ENCODE assay signal across 18 cellular contexts in the genomic region with DNA sequence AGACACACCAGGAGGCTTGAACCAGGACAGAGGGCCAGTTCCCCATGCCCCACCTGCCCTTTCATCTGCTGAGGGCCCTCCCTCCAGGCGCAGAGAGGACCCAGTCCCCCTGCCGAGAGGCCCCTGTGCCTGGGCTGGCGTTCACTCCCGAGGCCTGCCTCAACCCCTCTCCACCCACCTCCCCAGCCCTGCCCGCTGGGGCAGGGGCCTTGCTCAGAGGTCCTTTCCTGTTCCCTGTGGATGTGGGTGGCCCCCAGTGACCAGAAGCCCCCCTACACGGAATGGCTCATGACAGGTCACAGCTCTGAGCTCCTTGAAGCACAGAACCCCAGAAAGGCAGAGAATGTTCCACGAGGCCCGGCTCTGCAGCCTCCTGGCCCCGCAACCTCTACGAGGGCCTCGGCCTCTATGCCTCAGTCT. TPM values are rescaled to one million over a fixed set of nuclear protein-coding genes. Genes with fewer than 3 reads are reported as not detected.
DNase-seq lines count a peak whose midpoint lies in the region; ATAC-seq and TF ChIP-seq lines count a peak whose summit lies in the region.
"Had no signal": no experiment of that assay in that cellular context is flagged by ENCODE, and none has a peak within 500 bp of the region (broad histone marks: within the 10 kb centered on the region; RNA-seq: fewer than 3 reads in every experiment).

No MANE protein-coding gene starts in this region.

- peak overlapping the region; percentile 87 to 96 (median 92) for H3K4me3 Mint-ChIP-seq in CD4-positive, CD25-positive, alpha-beta regulatory T cell
- H3K4me3 Mint-ChIP-seq in activated T-cell treated with anti-CD3 and anti-CD28 coated beads, Interleukin-2, amount 50 U/mL, for 4 hours: peak overlapping the region; percentile 73
- H3K4me3 Mint-ChIP-seq in memory B cell: peak overlapping the region; percentile 81
- H3K4me3 Mint-ChIP-seq: WTC11 had no signal

- H3K27me3 Mint-ChIP-seq in CD4-positive, CD25-positive, alpha-beta regulatory T cell: no peaks in the 10 kb centered on the region
- no peaks in the 10 kb centered on the region for H3K27me3 Mint-ChIP-seq in activated T-cell treated with anti-CD3 and anti-CD28 coated beads, Interleukin-2, amount 50 U/mL, for 4 hours (ENCODE audit: low read depth)
- H3K27me3 Mint-ChIP-seq in memory B cell: no peaks in the 10 kb centered on the region

- H3K9me3 ChIP-seq in CD4-positive, CD25-positive, alpha-beta regulatory T cell (ENCODE audit: control insufficient read depth in 2 of 2, low read length in 2 of 2): no peaks in the 10 kb centered on the region
- H3K9me3 ChIP-seq: adrenal gland had no signal

- H3K36me3 Mint-ChIP-seq in CD4-positive, CD25-positive, alpha-beta regulatory T cell: peaks cover 22% of the 10 kb centered on the region
- H3K36me3 Mint-ChIP-seq in activated T-cell treated with anti-CD3 and anti-CD28 coated beads, Interleukin-2, amount 50 U/mL, for 4 hours (ENCODE audit: insufficient read depth): peaks cover 17% of the 10 kb centered on the region
- peaks cover 27% of the 10 kb centered on the region for H3K36me3 Mint-ChIP-seq in memory B cell

- no peak for DNase-seq in CD4-positive, CD25-positive, alpha-beta regulatory T cell
- no peak for DNase-seq in activated T-cell treated with anti-CD3 and anti-CD28 coated beads, Interleukin-2, amount 50 U/mL, for 4 hours
- DNase-seq in memory B cell (ENCODE audit: low spot score in 2 of 2) (no peak), NCI-H2171 treated with DMSO at 0.1 percent for 48 hours (lab: John Stamatoyannopoulos, UW) (no peak), NCI-H2196 (lab: John Stamatoyannopoulos, UW; ENCODE audit: unreplicated experiment) (no peak)
- DNase-seq in effector CD4-positive, alpha-beta T cell: no peak
- DNase-seq: adrenal gland; dermis blood vessel endothelial cell; NCI-H1048; NCI-H510A treated with DMSO at 0.1 percent for 48 hours; SHP77 treated with DMSO at 0.1 percent for 48 hours; stimulated activated CD4-positive, alpha-beta T cell treated with anti-CD3 and anti-CD28 coated beads, Interleukin-2, amount 100 ng/mL, for 48 hours had no signal

- peaks cover 73% of the 10 kb centered on the region for H3K36me3 ChIP-seq in CD4-positive, CD25-positive, alpha-beta regulatory T cell (ENCODE audit: control insufficient read depth, insufficient read depth, low read length)
- H3K36me3 ChIP-seq: adrenal gland had no signal

- peak; percentile 1 to 3 for ATAC-seq in CD4-positive, CD25-positive, alpha-beta regulatory T cell (ENCODE audit: low read depth in 2 of 2)
- ATAC-seq in GM18505 (IDR thresholded peaks at IDR 0.05; ENCODE audit: unreplicated experiment) (no peak), memory B cell (ENCODE audit: low read depth) (no peak), HG03108 (IDR thresholded peaks at IDR 0.05; ENCODE audit: unreplicated experiment) (no peak)
- ATAC-seq in activated T-cell treated with anti-CD3 and anti-CD28 coated beads, Interleukin-2, amount 50 U/mL, for 4 hours: peak; percentile 9 to 12
- ATAC-seq: WTC11 had no signal

- peaks cover 0 to 77% (median 22%) of the 10 kb centered on the region in 4 donors for H3K4me1 Mint-ChIP-seq in CD4-positive, CD25-positive, alpha-beta regulatory T cell
- H3K4me1 Mint-ChIP-seq in activated T-cell treated with anti-CD3 and anti-CD28 coated beads, Interleukin-2, amount 50 U/mL, for 4 hours (ENCODE audit: low read depth): peaks cover 73% of the 10 kb centered on the region
- H3K4me1 Mint-ChIP-seq in memory B cell: peaks cover 43% of the 10 kb centered on the region
- H3K4me1 Mint-ChIP-seq: WTC11 had no signal

- H3K27ac Mint-ChIP-seq in CD4-positive, CD25-positive, alpha-beta regulatory T cell: peak overlapping the region; percentile 89 to 99 (median 89)
- peak overlapping the region; percentile 80 for H3K27ac Mint-ChIP-seq in memory B cell
- H3K27ac Mint-ChIP-seq: WTC11 had no signal

- peaks cover 0 to 1% (median 0%) of the 10 kb centered on the region in 7 donors for H3K9me3 Mint-ChIP-seq in CD4-positive, CD25-positive, alpha-beta regulatory T cell
- no peaks in the 10 kb centered on the region for H3K9me3 Mint-ChIP-seq in activated T-cell treated with anti-CD3 and anti-CD28 coated beads, Interleukin-2, amount 50 U/mL, for 4 hours
- H3K9me3 Mint-ChIP-seq in memory B cell: no peaks in the 10 kb centered on the region
- H3K9me3 Mint-ChIP-seq: WTC11 had no signal

- peak; percentile 10 for TF ChIP-seq POLR2A in GM18505 (IDR thresholded peaks at IDR 0.05; ENCODE audit: borderline replicate concordance, extremely low read depth, insufficient read depth, insufficient read length)

- H3K4me3 ChIP-seq in CD4-positive, CD25-positive, alpha-beta regulatory T cell (ENCODE audit: low read depth, low read length): peak overlapping the region; percentile 44
- H3K4me3 ChIP-seq: adrenal gland had no signal

- no peaks in the 10 kb centered on the region for H3K27me3 ChIP-seq in CD4-positive, CD25-positive, alpha-beta regulatory T cell (ENCODE audit: control insufficient read depth, insufficient read depth, low read length)
- H3K27me3 ChIP-seq: adrenal gland had no signal

- peak overlapping the region; percentile 92 for H3K27ac ChIP-seq in CD4-positive, CD25-positive, alpha-beta regulatory T cell (ENCODE audit: insufficient read depth, low read length, poor library complexity, severe bottlenecking)
- H3K27ac ChIP-seq: adrenal gland had no signal

- H3K4me1 ChIP-seq in CD4-positive, CD25-positive, alpha-beta regulatory T cell (ENCODE audit: control insufficient read depth, insufficient read depth, low read length, poor library complexity, severe bottlenecking): peaks cover 93% of the 10 kb centered on the region

RNA-seq across cellular contexts. Expression of a gene that starts 6.7 kb away (rescaled TPM):
- 727 TPM for total RNA-seq in CD4-positive, CD25-positive, alpha-beta regulatory T cell
- 100 to 1,000 TPM; 160 to 242 (median 213) TPM for polyA plus RNA-seq in CD4-positive, CD25-positive, alpha-beta regulatory T cell
- 10 to 100 TPM; 79.1 to 87.1 (median 81.5) TPM for total RNA-seq in activated T-cell treated with anti-CD3 and anti-CD28 coated beads, Interleukin-2, amount 50 U/mL, for 4 hours

RNA-seq across cellular contexts. Expression of a gene that starts 8.8 kb away (rescaled TPM):
- total RNA-seq in CD4-positive, CD25-positive, alpha-beta regulatory T cell: 454 TPM
- 10 to 100 TPM; 61.8 to 82.0 (median 74.8) TPM for polyA plus RNA-seq in CD4-positive, CD25-positive, alpha-beta regulatory T cell
- total RNA-seq in activated T-cell treated with anti-CD3 and anti-CD28 coated beads, Interleukin-2, amount 50 U/mL, for 4 hours: 10 to 100 TPM; 46.9 to 69.4 (median 61.7) TPM
- total RNA-seq: fibroblast of villous mesenchyme had no signal

RNA-seq across cellular contexts. Expression of a gene that starts 24.4 kb away (rescaled TPM):
- not detected for total RNA-seq in CD4-positive, CD25-positive, alpha-beta regulatory T cell
- polyA plus RNA-seq in CD4-positive, CD25-positive, alpha-beta regulatory T cell: not detected
- not detected for total RNA-seq in activated T-cell treated with anti-CD3 and anti-CD28 coated beads, Interleukin-2, amount 50 U/mL, for 4 hours
- total RNA-seq: adrenal gland, dermis blood vessel endothelial cell, fibroblast of villous mesenchyme, mononuclear cell, pulmonary artery endothelial cell, WTC11 had no signal
- polyA plus RNA-seq: adrenal gland had no signal

RNA-seq across cellular contexts. Expression of a gene that starts 46.6 kb away (rescaled TPM):
- 58.5 TPM for total RNA-seq in CD4-positive, CD25-positive, alpha-beta regulatory T cell
- 100 to 1,000 TPM; 156 to 180 (median 170) TPM for polyA plus RNA-seq in CD4-positive, CD25-positive, alpha-beta regulatory T cell
- 100 to 1,000 TPM; 192 to 224 (median 196) TPM for total RNA-seq in activated T-cell treated with anti-CD3 and anti-CD28 coated beads, Interleukin-2, amount 50 U/mL, for 4 hours

Comparison
In these comparisons a context has a peak if more than half of its experiments do, and no peak if none do; other contexts are left out.
1. ATAC-seq: peak in CD4-positive, CD25-positive, alpha-beta regulatory T cell (2 of 2) and activated T-cell treated with anti-CD3 and anti-CD28 coated beads, Interleukin-2, amount 50 U/mL, for 4 hours (2 of 2); none in GM18505 (single experiment), memory B cell (single experiment) and HG03108 (single experiment).
2. Peak in every context shown above with its lines, with median percentiles within 50 percentile points of each other: H3K4me3 Mint-ChIP-seq.